Comparison of ENCODE assay signal across 1 cellular context in genomic region chr20:836188-836587, GRCh38.
TF ChIP-seq lines count a peak whose summit lies in the region.

No MANE protein-coding gene starts in this region.

TF ChIP-seq in K562, 482 proteins besides CTCF, POLR2A, EP300 and RAD21 (continued from another document):
- no peak for TF ChIP-seq CGGBP1 (CRISPR knock-in tag; IDR thresholded peaks at IDR 0.05)
- no peak for TF ChIP-seq ZC3H4 (CRISPR knock-in tag; IDR thresholded peaks at IDR 0.05; ENCODE audit: borderline replicate concordance)
- TF ChIP-seq ZNF75A (CRISPR knock-in tag; IDR thresholded peaks at IDR 0.05) = no peak
- TF ChIP-seq JUNB (CRISPR knock-in tag; conservative IDR thresholded peaks at IDR 0.05) = no peak
- TF ChIP-seq XRCC4 (IDR thresholded peaks at IDR 0.05; ENCODE audit: extremely low read depth, insufficient read depth, insufficient read length) = no peak
- no peak for TF ChIP-seq ZNF324 (CRISPR knock-in tag; IDR thresholded peaks at IDR 0.05)
